ENCODE assay signal across 8 cellular contexts in genomic region chr1:25906644-25907300, GRCh38. TPM values are rescaled to one million over a fixed set of nuclear protein-coding genes. Genes with fewer than 3 reads are reported as not detected.
DNase-seq lines count a peak whose midpoint lies in the region; ATAC-seq and TF ChIP-seq lines count a peak whose summit lies in the region.

No MANE protein-coding gene starts in this region.

- H3K4me1 Mint-ChIP-seq in activated CD8-positive, alpha-beta memory T cell treated with anti-CD3 and anti-CD28 coated beads, Interleukin-2, amount 10 ng/mL, durations not matched to agents 7 days and 5 days: peaks cover 31% of the 10 kb centered on the region
- peaks cover 20% of the 10 kb centered on the region for H3K4me1 Mint-ChIP-seq in stimulated activated memory B cell treated with anti-CD40 and anti-IgM and Interleukin-4, amounts not matched to agents 10 μg/mL and 1 μg/mL and 100 μg/mL, for 72 hours

- DNase-seq in activated CD8-positive, alpha-beta memory T cell treated with anti-CD3 and anti-CD28 coated beads, Interleukin-2, amount 10 ng/mL, durations not matched to agents 7 days and 5 days: no peak
- no peak for DNase-seq in activated CD8-positive, alpha-beta memory T cell treated with anti-CD3 and anti-CD28 coated beads, Interleukin-2, amount 50 U/mL, for 48 hours
- DNase-seq in SHP77 (lab: John Stamatoyannopoulos, UW) (peak; percentile 46 to 70), caudate nucleus (lab: John Stamatoyannopoulos, UW) (peak in 20 of 61 donors; percentile 12 to 75 (median 48)), Ammon's horn (ENCODE audit: low spot score) (no peak)
- no peak for DNase-seq in activated CD4-positive, CD25-positive, alpha-beta regulatory T cell treated with anti-CD3 and anti-CD28 coated beads, Interleukin-2, amount 50 U/mL, for 72 hours

- H3K27ac ChIP-seq in caudate nucleus (ENCODE audit: low read depth, low read length): peak overlapping the region; percentile 54
- H3K27ac ChIP-seq in liver (ENCODE audit: low read depth in 1 of 2, low read length in 2 of 2): no peak overlapping the region

- H3K27ac Mint-ChIP-seq in activated CD8-positive, alpha-beta memory T cell treated with anti-CD3 and anti-CD28 coated beads, Interleukin-2, amount 10 ng/mL, durations not matched to agents 7 days and 5 days: peak overlapping the region; percentile 63
- H3K27ac Mint-ChIP-seq in stimulated activated memory B cell treated with anti-CD40 and anti-IgM and Interleukin-4, amounts not matched to agents 10 μg/mL and 1 μg/mL and 100 μg/mL, for 72 hours: peak overlapping the region; percentile 80

- no peaks in the 10 kb centered on the region for H3K9me3 ChIP-seq in liver (ENCODE audit: control insufficient read depth in 4 of 4, low read length in 3 of 4)

- H3K4me3 Mint-ChIP-seq in activated CD8-positive, alpha-beta memory T cell treated with anti-CD3 and anti-CD28 coated beads, Interleukin-2, amount 10 ng/mL, durations not matched to agents 7 days and 5 days: peak overlapping the region; percentile 98
- H3K4me3 Mint-ChIP-seq in stimulated activated memory B cell treated with anti-CD40 and anti-IgM and Interleukin-4, amounts not matched to agents 10 μg/mL and 1 μg/mL and 100 μg/mL, for 72 hours: peak overlapping the region; percentile 93

- H3K27me3 ChIP-seq in liver (ENCODE audit: control insufficient read depth in 4 of 4, insufficient read depth in 4 of 4, low read length in 3 of 4): no peaks in the 10 kb centered on the region

- ATAC-seq in activated CD8-positive, alpha-beta memory T cell treated with anti-CD3 and anti-CD28 coated beads, Interleukin-2, amount 10 ng/mL, durations not matched to agents 7 days and 5 days: no peak
- peak; percentile 1 for ATAC-seq in stimulated activated memory B cell treated with anti-CD40 and anti-IgM and Interleukin-4, amounts not matched to agents 10 μg/mL and 1 μg/mL and 100 μg/mL, for 72 hours

- peaks cover 7 to 21% (median 14%) of the 10 kb centered on the region in 4 donors for H3K4me1 ChIP-seq in liver (ENCODE audit: control insufficient read depth in 4 of 4, insufficient read depth in 4 of 4, low read length in 3 of 4)

- peaks cover 18% of the 10 kb centered on the region for H3K27me3 Mint-ChIP-seq in activated CD8-positive, alpha-beta memory T cell treated with anti-CD3 and anti-CD28 coated beads, Interleukin-2, amount 10 ng/mL, durations not matched to agents 7 days and 5 days
- H3K27me3 Mint-ChIP-seq in stimulated activated memory B cell treated with anti-CD40 and anti-IgM and Interleukin-4, amounts not matched to agents 10 μg/mL and 1 μg/mL and 100 μg/mL, for 72 hours: no peaks in the 10 kb centered on the region

- H3K4me3 ChIP-seq in liver (ENCODE audit: low read depth in 1 of 3, low read length in 3 of 3): peak overlapping the region in 2 of 3 donors; percentile 18 to 66

- no peak for TF ChIP-seq RAD21 in liver (IDR thresholded peaks at IDR 0.05)

- no peak overlapping the region for H3K9ac ChIP-seq in liver (ENCODE audit: low read depth in 1 of 2, low read length in 2 of 2)

- no peak for TF ChIP-seq CTCF in liver (IDR thresholded peaks at IDR 0.05; ENCODE audit: low read depth, low read length, missing input control)

- peaks cover 27% of the 10 kb centered on the region for H3K36me3 Mint-ChIP-seq in activated CD8-positive, alpha-beta memory T cell treated with anti-CD3 and anti-CD28 coated beads, Interleukin-2, amount 10 ng/mL, durations not matched to agents 7 days and 5 days
- no peaks in the 10 kb centered on the region for H3K36me3 Mint-ChIP-seq in stimulated activated memory B cell treated with anti-CD40 and anti-IgM and Interleukin-4, amounts not matched to agents 10 μg/mL and 1 μg/mL and 100 μg/mL, for 72 hours

- WGBS in liver: 15% methylated on average over 34 of the region's 34 CpGs

- peaks cover 0 to 1% (median 0%) of the 10 kb centered on the region in 4 donors for H3K36me3 ChIP-seq in liver (ENCODE audit: control insufficient read depth in 4 of 4, insufficient read depth in 3 of 4, low read depth in 1 of 4, low read length in 3 of 4)

- H3K9me3 Mint-ChIP-seq in activated CD8-positive, alpha-beta memory T cell treated with anti-CD3 and anti-CD28 coated beads, Interleukin-2, amount 10 ng/mL, durations not matched to agents 7 days and 5 days (ENCODE audit: low read depth): no peaks in the 10 kb centered on the region
- H3K9me3 Mint-ChIP-seq in stimulated activated memory B cell treated with anti-CD40 and anti-IgM and Interleukin-4, amounts not matched to agents 10 μg/mL and 1 μg/mL and 100 μg/mL, for 72 hours: no peaks in the 10 kb centered on the region

- CTCF ChIA-PET in activated CD8-positive, alpha-beta memory T cell treated with anti-CD3 and anti-CD28 coated beads, Interleukin-2, amount 10 ng/mL, durations not matched to agents 7 days and 5 days (lab: Charles Lee): interaction anchor here (0.8 to 5.1 kb wide), 4 partner anchors 11 to 91 kb away, joined by 3 to 52 read pairs (median 6); partner anchors contain the start of gene PAFAH2

TF ChIP-seq in liver, 16 proteins besides CTCF, POLR2A, EP300 and RAD21:
- no peak for TF ChIP-seq TAF1 (conservative IDR thresholded peaks at IDR 0.05)
- TF ChIP-seq ZBTB33 (IDR thresholded peaks at IDR 0.05): no peak
- no peak for TF ChIP-seq NR2F2 (IDR thresholded peaks at IDR 0.05)
- TF ChIP-seq JUND (IDR thresholded peaks at IDR 0.05): no peak
- TF ChIP-seq YY1 (IDR thresholded peaks at IDR 0.05): no peak
- TF ChIP-seq HNF4G (IDR thresholded peaks at IDR 0.05): no peak
- no peak for TF ChIP-seq MAX (IDR thresholded peaks at IDR 0.05)
- TF ChIP-seq FOXA1 (IDR thresholded peaks at IDR 0.05): no peak

RNA-seq across cellular contexts. Expression of gene STMN1, which starts 0.6 kb away (rescaled TPM):
- total RNA-seq in activated CD8-positive, alpha-beta memory T cell treated with anti-CD3 and anti-CD28 coated beads, Interleukin-2, amount 10 ng/mL, durations not matched to agents 7 days and 5 days: 100 to 1,000 TPM; 548 to 626 TPM
- 10 to 100 TPM in 1 of 2 donors, under 1 TPM in 1; 0.75 to 40.1 TPM for total RNA-seq in liver
- 10 to 100 TPM; 13.5 to 22.2 TPM for polyA plus RNA-seq in liver

RNA-seq across cellular contexts. Expression of gene PAQR7, which starts 31.3 kb away (rescaled TPM):
- total RNA-seq in activated CD8-positive, alpha-beta memory T cell treated with anti-CD3 and anti-CD28 coated beads, Interleukin-2, amount 10 ng/mL, durations not matched to agents 7 days and 5 days: 1 to 10 TPM; 2.2 to 5.0 TPM
- total RNA-seq in liver: 1 to 10 TPM; 2.0 to 9.0 TPM
- polyA plus RNA-seq in liver: 1 to 10 TPM; 1.5 to 1.6 TPM

RNA-seq across cellular contexts. Expression of gene AUNIP, which starts 47.5 kb away (rescaled TPM):
- total RNA-seq in activated CD8-positive, alpha-beta memory T cell treated with anti-CD3 and anti-CD28 coated beads, Interleukin-2, amount 10 ng/mL, durations not matched to agents 7 days and 5 days: 1 to 10 TPM; 8.1 to 9.8 TPM
- 1 to 10 TPM in 1 of 2 donors, not detected in 1; 9.0 TPM for total RNA-seq in liver
- polyA plus RNA-seq in liver: under 1 TPM; 0.18 to 0.56 TPM

Comparison
In these comparisons a context has a peak if more than half of its experiments do, and no peak if none do; other contexts are left out.
1. DNase-seq: peak in SHP77 (2 of 2); none in activated CD8-positive, alpha-beta memory T cell treated with anti-CD3 and anti-CD28 coated beads, Interleukin-2, amount 10 ng/mL, durations not matched to agents 7 days and 5 days (single experiment), activated CD8-positive, alpha-beta memory T cell treated with anti-CD3 and anti-CD28 coated beads, Interleukin-2, amount 50 U/mL, for 48 hours (single experiment), Ammon's horn (single experiment) and activated CD4-positive, CD25-positive, alpha-beta regulatory T cell treated with anti-CD3 and anti-CD28 coated beads, Interleukin-2, amount 50 U/mL, for 72 hours (single experiment).
2. RNA of gene STMN1, which starts 0.6 kb away (total RNA-seq): 548 to 626 TPM in activated CD8-positive, alpha-beta memory T cell treated with anti-CD3 and anti-CD28 coated beads, Interleukin-2, amount 10 ng/mL, durations not matched to agents 7 days and 5 days; 0.75 to 40.1 TPM in liver; every median in the first group is over 10 times any median in the second.